ENCODE assay signal across 8 cellular contexts in the genomic region with DNA sequence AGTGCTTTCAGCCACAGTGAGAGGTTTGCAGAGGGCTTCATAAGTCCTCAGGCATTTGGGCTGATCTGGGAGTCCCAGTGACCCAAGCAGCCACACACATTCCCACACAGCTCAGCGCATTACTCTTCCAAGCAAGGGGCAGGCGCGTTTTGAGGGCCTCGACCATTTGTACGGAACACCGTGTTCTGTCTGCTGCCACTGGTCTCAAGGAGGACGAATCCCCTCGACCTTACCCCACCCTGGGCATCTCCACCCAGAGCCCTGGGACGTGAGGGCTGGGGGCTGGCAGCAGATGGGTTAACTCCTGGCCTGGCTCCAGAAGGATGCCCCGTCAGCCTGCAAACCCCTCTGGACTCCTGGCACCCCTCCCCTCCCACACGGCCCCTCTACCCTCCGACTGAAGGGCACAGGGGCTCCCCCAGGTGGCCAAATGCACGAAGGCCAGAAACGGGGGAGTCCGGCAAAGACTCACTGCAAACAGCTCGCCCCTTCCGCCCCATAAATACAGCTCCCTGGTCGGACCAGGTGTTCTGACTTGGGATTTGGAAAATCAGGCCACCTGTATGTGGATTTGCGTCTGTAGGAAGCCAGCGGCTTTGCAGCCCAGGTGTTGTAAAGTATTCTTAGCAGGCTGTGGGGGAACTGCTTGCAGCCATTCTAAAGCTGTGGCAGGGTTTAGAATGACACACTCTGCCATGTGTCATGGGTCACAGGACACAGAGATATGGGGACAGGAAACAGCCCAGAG. TPM values are rescaled to one million over a fixed set of nuclear protein-coding genes. Genes with fewer than 3 reads are reported as not detected.
DNase-seq lines count a peak whose midpoint lies in the region; ATAC-seq and TF ChIP-seq lines count a peak whose summit lies in the region.

No MANE protein-coding gene starts in this region.

- no peak overlapping the region for H3K4me3 ChIP-seq in WERI-Rb-1 (ENCODE audit: low read depth, low read length)

- ATAC-seq in GM21825 (IDR thresholded peaks at IDR 0.05; ENCODE audit: unreplicated experiment) = peak; percentile 25
- ATAC-seq in left colon = peak; percentile 24
- no peak for ATAC-seq in HG02571 (IDR thresholded peaks at IDR 0.05; ENCODE audit: unreplicated experiment)

- no peaks in the 10 kb centered on the region for H3K9me3 ChIP-seq in WERI-Rb-1 (ENCODE audit: severe bottlenecking)

- H3K36me3 ChIP-seq in WERI-Rb-1 = no peaks in the 10 kb centered on the region

- H3K27ac ChIP-seq in WERI-Rb-1 = peak overlapping the region; percentile 99

- H3K27me3 ChIP-seq in WERI-Rb-1 (ENCODE audit: insufficient read depth, low read depth, severe bottlenecking) = no peaks in the 10 kb centered on the region

- TF ChIP-seq CTCF in WERI-Rb-1 (IDR thresholded peaks at IDR 0.05; ENCODE audit: low read depth, low read length) = peak; percentile 83

- DNase-seq in EH (ENCODE audit: low read depth) (peak; percentile 67), NCI-H1048 (lab: John Stamatoyannopoulos, UW) (peak; percentile 15), WERI-Rb-1 (peak; percentile 87), left colon (peak; percentile 80 to 86)
- peak; percentile 27 for DNase-seq in central memory CD4-positive, alpha-beta T cell
- peak; percentile 37 for DNase-seq in stimulated activated CD4-positive, alpha-beta T cell treated with anti-CD3 and anti-CD28 coated beads, Interleukin-2, amount 100 ng/mL, for 4 hours (ENCODE audit: low read depth)

- intact Hi-C loops in left colon (cut with DNase I, micrococcal nuclease) = loop anchor here in 1 of 2 donors (5.0 kb wide), 1 partner anchor 38 kb away; no protein-coding TSS in a partner anchor

RNA-seq across cellular contexts. Expression of gene PTMA, which starts 33.6 kb away (rescaled TPM):
- total RNA-seq in left colon = 100 to 1,000 TPM; 775 to 846 TPM

Comparison
In these comparisons a context has a peak if more than half of its experiments do, and no peak if none do; other contexts are left out.
1. DNase-seq: peak in every context shown above with its lines; median percentile 87 in WERI-Rb-1; 83 in left colon; 67 in EH; 37 in stimulated activated CD4-positive, alpha-beta T cell treated with anti-CD3 and anti-CD28 coated beads, Interleukin-2, amount 100 ng/mL, for 4 hours; 27 in central memory CD4-positive, alpha-beta T cell; 15 in NCI-H1048.